In genomic region chr1:16534829-16535456, GRCh38 we compare ENCODE assay signal across 1 cellular context.
A peak's percentile ranks its signal among the peaks of the same experiment; 100 is the strongest.
TF ChIP-seq lines count a peak whose summit lies in the region.

No MANE protein-coding gene starts in this region.

TF ChIP-seq in HepG2, 621 proteins besides CTCF, POLR2A, EP300 and RAD21 (continued from another document):
- peak; percentile 59; the same call in 1 of the 2 replicates for TF ChIP-seq ZNF142 (CRISPR knock-in tag; IDR thresholded peaks at IDR 0.05)
